19 cellular contexts compared by ENCODE assay signal in the genomic region with DNA sequence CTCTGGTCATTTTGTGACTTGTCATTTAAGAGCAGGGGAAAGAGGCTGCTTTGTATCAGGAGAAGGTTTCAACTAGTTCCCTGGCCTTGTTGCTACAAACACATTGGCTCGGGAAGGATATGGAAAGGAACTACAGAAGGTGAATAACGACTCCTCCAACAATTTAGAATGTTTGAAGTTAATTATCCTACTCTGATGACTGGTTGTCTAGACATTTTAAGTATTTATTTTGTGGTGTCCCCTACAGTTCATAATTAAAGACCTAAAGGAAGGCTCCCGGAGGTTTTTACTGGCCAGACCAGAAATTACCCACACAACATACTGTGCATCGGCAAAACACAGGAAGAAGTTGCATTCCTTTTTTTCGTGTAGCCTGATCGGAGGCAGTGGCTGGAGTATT.
"Had no signal": no experiment of that assay in that cellular context is flagged by ENCODE, and none has a peak within 500 bp of the region (broad histone marks: within the 10 kb centered on the region; RNA-seq: fewer than 3 reads in every experiment).

No MANE protein-coding gene starts in this region.

- H3K27ac ChIP-seq: dorsolateral prefrontal cortex, gastrocnemius medialis, heart left ventricle, neutrophil, transverse colon, VCaP had no signal

- H3K4me3 ChIP-seq: dorsolateral prefrontal cortex, gastrocnemius medialis, heart left ventricle, transverse colon had no signal

- H3K9me3 ChIP-seq: gastrocnemius medialis, heart left ventricle, neutrophil, transverse colon had no signal

- H3K27me3 ChIP-seq: gastrocnemius medialis, heart left ventricle, neutrophil, transverse colon had no signal

- H3K4me1 ChIP-seq: gastrocnemius medialis, heart left ventricle, transverse colon had no signal

- H3K36me3 ChIP-seq: gastrocnemius medialis, heart left ventricle, neutrophil, transverse colon had no signal

- DNase-seq: activated CD4-positive, alpha-beta T cell treated with anti-CD3 and anti-CD28 coated beads for 1 hour; activated CD4-positive, alpha-beta T cell treated with anti-CD3 and anti-CD28 coated beads, Interleukin-2, amount 50 U/mL, for 4 hours; activated naive CD4-positive, alpha-beta T cell treated with Interleukin-2 at 50 U/mL for 16 hours; activated naive CD8-positive, alpha-beta T cell treated with anti-CD3 and anti-CD28 coated beads, Interleukin-2, amount 50 U/mL, for 24 hours; activated T-cell treated with anti-CD3 and anti-CD28 coated beads for 4 hours; aorta; dorsolateral prefrontal cortex; endodermal cell; gastrocnemius medialis; heart left ventricle; naive thymus-derived CD8-positive, alpha-beta T cell; posterior cingulate gyrus; stimulated activated CD4-positive, alpha-beta T cell treated with anti-CD3 and anti-CD28 coated beads, Interleukin-4, amount 100 ng/mL, for 24 hours; stimulated activated naive CD4-positive, alpha-beta T cell; substantia nigra; T-helper 1 cell; transverse colon had no signal
